23 cellular contexts compared by ENCODE assay signal in genomic region chr6:160417550-160417949, GRCh38.
DNase-seq lines count a peak whose midpoint lies in the region; ATAC-seq, FAIRE-seq and TF ChIP-seq lines count a peak whose summit lies in the region.
"Had no signal": no experiment of that assay in that cellular context is flagged by ENCODE, and none has a peak within 500 bp of the region (broad histone marks: within the 10 kb centered on the region; RNA-seq: fewer than 3 reads in every experiment).

No MANE protein-coding gene starts in this region.

- H2BK15ac ChIP-seq in mesendoderm (replicated peaks; ENCODE audit: low read depth) (no peak overlapping the region), neuronal stem cell (ENCODE audit: low read length) (no peak overlapping the region)

- no peaks in the 10 kb centered on the region for H3K36me3 Mint-ChIP-seq in endothelial cell (ENCODE audit: low read depth, unreplicated experiment)
- H3K36me3 Mint-ChIP-seq: CD8-positive, alpha-beta T cell had no signal

- H2AFZ ChIP-seq in K562 (ENCODE audit: low read depth, low read length): no peak overlapping the region
- no peak overlapping the region for H2AFZ ChIP-seq in neuronal stem cell (ENCODE audit: low read length)

- H3K4me1 ChIP-seq in K562 (replicated peaks in 1 of 2; ENCODE audit: control insufficient read depth in 2 of 2, insufficient read depth in 2 of 2, low read length in 2 of 2): no peaks in the 10 kb centered on the region
- peaks cover 0 to 29% (median 21%) of the 10 kb centered on the region in 4 donors for H3K4me1 ChIP-seq in esophagus muscularis mucosa
- H3K4me1 ChIP-seq in mesendoderm (ENCODE audit: control insufficient read depth, low read depth, low read length): no peaks in the 10 kb centered on the region
- no peaks in the 10 kb centered on the region for H3K4me1 ChIP-seq in neuronal stem cell (ENCODE audit: control insufficient read depth in 2 of 2, insufficient read depth in 1 of 2, low read depth in 1 of 2, low read length in 2 of 2)
- H3K4me1 ChIP-seq: A549; BLaER1 treated with 17β-estradiol and CSF1 and Interleukin-3, amounts not matched to agents 10 nM and 100 nM; Caco-2 had no signal

- H3K9me3 Mint-ChIP-seq in endothelial cell (ENCODE audit: unreplicated experiment): no peaks in the 10 kb centered on the region
- H3K9me3 Mint-ChIP-seq: CD4-positive, alpha-beta T cell; CD8-positive, alpha-beta T cell had no signal

- H3K27me3 ChIP-seq in K562 (ENCODE audit: control insufficient read depth in 2 of 2, insufficient read depth in 2 of 2, low read length in 2 of 2): peaks cover 9 to 14% of the 10 kb centered on the region in 2 experiments; a peak in 4 of 5 replicates
- no peaks in the 10 kb centered on the region for H3K27me3 ChIP-seq in esophagus muscularis mucosa
- H3K27me3 ChIP-seq in mesendoderm (ENCODE audit: insufficient read depth, low read length, poor library complexity): no peaks in the 10 kb centered on the region
- no peaks in the 10 kb centered on the region for H3K27me3 ChIP-seq in neuronal stem cell (ENCODE audit: control insufficient read depth in 3 of 3, insufficient read depth in 3 of 3, low read depth in 1 of 3, low read length in 3 of 3)

- no peak overlapping the region for H3K4me3 ChIP-seq in K562
- H3K4me3 ChIP-seq in esophagus muscularis mucosa: no peak overlapping the region
- H3K4me3 ChIP-seq in mesendoderm (ENCODE audit: low read length): no peak overlapping the region
- no peak overlapping the region for H3K4me3 ChIP-seq in neuronal stem cell (ENCODE audit: low read length in 2 of 2)
- H3K4me3 ChIP-seq: A549; BLaER1 treated with 17β-estradiol and CSF1 and Interleukin-3, amounts not matched to agents 10 nM and 100 nM had no signal

- H3K9me1 ChIP-seq in K562 (ENCODE audit: control insufficient read depth, insufficient read depth, low read length): no peaks in the 10 kb centered on the region

- CTCF ChIA-PET in K562 (lab: Yijun Ruan, JAX; ENCODE audit: low intra/inter-chr PET ratio): no interaction called here

- no peak for FAIRE-seq in K562 (lab: Jason Lieb, UNC)
- FAIRE-seq: A549, D721Med, G401.6, GM12891, GM19239 had no signal

- H4K8ac ChIP-seq in mesendoderm (ENCODE audit: low read depth, low read length) (no peak overlapping the region), neuronal stem cell (ENCODE audit: low read depth, low read length) (no peak overlapping the region)

- H3K27ac Mint-ChIP-seq in endothelial cell (ENCODE audit: unreplicated experiment): no peak overlapping the region
- H3K27ac Mint-ChIP-seq: B cell; CD4-positive, alpha-beta T cell; CD8-positive, alpha-beta T cell had no signal

- in situ Hi-C loops in K562 (cut with MboI): no loop called here

- H3K27ac ChIP-seq in K562 (ENCODE audit: extremely low read depth, low read depth, low read length): no peak overlapping the region
- no peak overlapping the region for H3K27ac ChIP-seq in esophagus muscularis mucosa (replicated peaks in 1 of 4)
- H3K27ac ChIP-seq in mesendoderm (ENCODE audit: low read depth, low read length): no peak overlapping the region
- H3K27ac ChIP-seq in neuronal stem cell (replicated peaks; ENCODE audit: low read length): no peak overlapping the region
- H3K27ac ChIP-seq: 22Rv1; A549; BLaER1 treated with 17β-estradiol and CSF1 and Interleukin-3, amounts not matched to agents 10 nM and 100 nM; C4-2B had no signal

- TF ChIP-seq CTCF in K562 (IDR thresholded peaks at IDR 0.05 in 2 of 3, conservative IDR thresholded peaks at IDR 0.05 in 1 of 3; ENCODE audit: insufficient read depth in 2 of 3, low read depth in 1 of 3, low read length in 3 of 3): no peak
- no peak for TF ChIP-seq CTCF in esophagus muscularis mucosa (IDR thresholded peaks at IDR 0.05)
- no peak for TF ChIP-seq CTCF in endothelial cell (IDR thresholded peaks at IDR 0.05; ENCODE audit: unreplicated experiment)

- H3K18ac ChIP-seq in mesendoderm (ENCODE audit: low read length): no peak overlapping the region
- H3K18ac ChIP-seq in neuronal stem cell (ENCODE audit: low read length): no peak overlapping the region

- no peak overlapping the region for H4K91ac ChIP-seq in neuronal stem cell (ENCODE audit: low read depth, low read length, poor library complexity)

- no peaks in the 10 kb centered on the region for H3K4me1 Mint-ChIP-seq in endothelial cell (ENCODE audit: unreplicated experiment)
- H3K4me1 Mint-ChIP-seq: B cell had no signal

- no peak overlapping the region for H4K5ac ChIP-seq in mesendoderm (ENCODE audit: low read length)

- H2AK5ac ChIP-seq in mesendoderm (ENCODE audit: low read length) (no peak overlapping the region), neuronal stem cell (ENCODE audit: low read depth, low read length) (no peak overlapping the region)

- no peak overlapping the region for H3K4ac ChIP-seq in mesendoderm (ENCODE audit: low read depth, low read length)
- no peak overlapping the region for H3K4ac ChIP-seq in neuronal stem cell (ENCODE audit: low read length)

- no peak for TF ChIP-seq RAD21 in K562 (CRISPR knock-in tag; conservative IDR thresholded peaks at IDR 0.05 in 1 of 2, IDR thresholded peaks at IDR 0.05 in 1 of 2)

- POLR2A ChIA-PET in K562 (lab: Yijun Ruan, JAX): interaction anchor here (1.1 to 1.4 kb wide), 2 partner anchors 13 to 18 kb away, joined by 3 read pairs; no protein-coding TSS in a partner anchor

- H2BK120ac ChIP-seq in mesendoderm (ENCODE audit: low read depth, low read length): no peak overlapping the region
- no peak overlapping the region for H2BK120ac ChIP-seq in neuronal stem cell (ENCODE audit: low read depth, low read length)

- no peak overlapping the region for H2BK12ac ChIP-seq in neuronal stem cell (ENCODE audit: low read length)

- H3K56ac ChIP-seq in mesendoderm (ENCODE audit: low read length): no peak overlapping the region

- peak; percentile 58 for ATAC-seq in K562
- ATAC-seq: A549; CD8-positive, alpha-beta T cell had no signal

- DNase-seq in SW480 (ENCODE audit: low spot score) (peak; percentile 21), K562 (ENCODE audit: extremely low read depth in 1 of 4, low spot score in 3 of 4) (no peak), esophagus muscularis mucosa (ENCODE audit: extremely low spot score) (peak; percentile 66), mesendoderm (peak; percentile 14), NOMO-1 treated with DMSO at 0.1 percent for 48 hours (lab: John Stamatoyannopoulos, UW; ENCODE audit: unreplicated experiment) (no peak), neuronal stem cell (ENCODE audit: low spot score) (no peak), endothelial cell (ENCODE audit: low spot score) (no peak)
- DNase-seq: AML-193; Caco-2; Calu3; CD4-positive, alpha-beta T cell; CD8-positive, alpha-beta T cell; DMS79 treated with DMSO at 0.1 percent for 48 hours; GF-D8 had no signal

- H3K4me2 ChIP-seq in K562 (ENCODE audit: insufficient read depth, low read length): no peak overlapping the region
- H3K4me2 ChIP-seq in mesendoderm (ENCODE audit: low read length): no peak overlapping the region
- H3K4me2 ChIP-seq in neuronal stem cell (ENCODE audit: insufficient read depth, low read length, poor library complexity, severe bottlenecking): no peak overlapping the region
- H3K4me2 ChIP-seq: A549; BLaER1 treated with 17β-estradiol and CSF1 and Interleukin-3, amounts not matched to agents 10 nM and 100 nM had no signal

- intact Hi-C loops in K562 (cut with micrococcal nuclease): no loop called here
- intact Hi-C loops in esophagus muscularis mucosa (cut with DNase I): no loop called here

- H3K79me2 ChIP-seq in K562 (ENCODE audit: control insufficient read depth, insufficient read depth, low read length) (no peaks in the 10 kb centered on the region), mesendoderm (ENCODE audit: control insufficient read depth, insufficient read depth, low read length) (no peaks in the 10 kb centered on the region)

- no peaks in the 10 kb centered on the region for H4K20me1 ChIP-seq in K562 (replicated peaks; ENCODE audit: control insufficient read depth, insufficient read depth, low read length)
- H4K20me1 ChIP-seq: BLaER1 treated with 17β-estradiol and CSF1 and Interleukin-3, amounts not matched to agents 10 nM and 100 nM had no signal

- TF ChIP-seq POLR2A in K562 (conservative IDR thresholded peaks at IDR 0.05): no peak
- no peak for TF ChIP-seq POLR2A in esophagus muscularis mucosa (IDR thresholded peaks at IDR 0.05; ENCODE audit: low read depth)

- TF ChIP-seq EP300 in K562 (IDR thresholded peaks at IDR 0.05; ENCODE audit: low read length): no peak
- no peak for TF ChIP-seq EP300 in esophagus muscularis mucosa (IDR thresholded peaks at IDR 0.05)

- no peaks in the 10 kb centered on the region for H3K9me3 ChIP-seq in K562 (replicated peaks; ENCODE audit: control insufficient read depth, insufficient read depth, low read depth, low read length)
- no peaks in the 10 kb centered on the region for H3K9me3 ChIP-seq in esophagus muscularis mucosa
- H3K9me3 ChIP-seq in neuronal stem cell (replicated peaks in 1 of 2; ENCODE audit: control insufficient read depth in 2 of 2, insufficient read depth in 1 of 2, low read depth in 1 of 2, low read length in 2 of 2): no peaks in the 10 kb centered on the region
- H3K9me3 ChIP-seq: A549, Caco-2 had no signal

- no peak overlapping the region for H3K9ac ChIP-seq in K562 (ENCODE audit: insufficient read depth in 1 of 2, low read depth in 2 of 2, low read length in 2 of 2)
- H3K9ac ChIP-seq in mesendoderm (ENCODE audit: low read length): no peak overlapping the region
- H3K9ac ChIP-seq in neuronal stem cell (ENCODE audit: low read depth, low read length, poor library complexity): no peak overlapping the region
- H3K9ac ChIP-seq: BLaER1 treated with 17β-estradiol and CSF1 and Interleukin-3, amounts not matched to agents 10 nM and 100 nM had no signal

- H3K23ac ChIP-seq in mesendoderm (ENCODE audit: low read length) (no peak overlapping the region), neuronal stem cell (ENCODE audit: low read depth, low read length, poor library complexity) (no peak overlapping the region)

- no peaks in the 10 kb centered on the region for H3K27me3 Mint-ChIP-seq in endothelial cell (ENCODE audit: unreplicated experiment)

- H3K36me3 ChIP-seq in K562 (ENCODE audit: control insufficient read depth, insufficient read depth, low read length): no peaks in the 10 kb centered on the region
- no peaks in the 10 kb centered on the region for H3K36me3 ChIP-seq in esophagus muscularis mucosa
- H3K36me3 ChIP-seq in mesendoderm (ENCODE audit: control insufficient read depth, insufficient read depth, low read length): no peaks in the 10 kb centered on the region
- H3K36me3 ChIP-seq in neuronal stem cell (replicated peaks in 1 of 2; ENCODE audit: control insufficient read depth in 2 of 2, insufficient read depth in 2 of 2, low read length in 2 of 2): no peaks in the 10 kb centered on the region
- H3K36me3 ChIP-seq: BLaER1 treated with 17β-estradiol and CSF1 and Interleukin-3, amounts not matched to agents 10 nM and 100 nM had no signal

- H2BK5ac ChIP-seq in mesendoderm (ENCODE audit: low read length): no peak overlapping the region
- H2BK5ac ChIP-seq in neuronal stem cell (ENCODE audit: low read length): no peak overlapping the region

- H3K4me3 Mint-ChIP-seq in endothelial cell (ENCODE audit: unreplicated experiment): no peak overlapping the region
- H3K4me3 Mint-ChIP-seq: B cell; CD4-positive, alpha-beta T cell; CD8-positive, alpha-beta T cell had no signal

- no peak overlapping the region for H3K14ac ChIP-seq in neuronal stem cell (ENCODE audit: low read length)

- BruUV-seq in K562 (replicated peaks; lab: Mats Ljungman, UMichigan): no TSS peak

- H3K79me1 ChIP-seq in mesendoderm (ENCODE audit: low read length): no peaks in the 10 kb centered on the region
- no peaks in the 10 kb centered on the region for H3K79me1 ChIP-seq in neuronal stem cell (ENCODE audit: low read depth, low read length)

Comparison
In these comparisons a context has a peak if more than half of its experiments do, and no peak if none do; other contexts are left out.
1. DNase-seq: peak in SW480 (single experiment), esophagus muscularis mucosa (single experiment) and mesendoderm (single experiment); none in K562 (0 of 4), NOMO-1 treated with DMSO at 0.1 percent for 48 hours (single experiment), neuronal stem cell (single experiment) and endothelial cell (single experiment).